ENCODE assay signal across 30 cellular contexts in the genomic region with DNA sequence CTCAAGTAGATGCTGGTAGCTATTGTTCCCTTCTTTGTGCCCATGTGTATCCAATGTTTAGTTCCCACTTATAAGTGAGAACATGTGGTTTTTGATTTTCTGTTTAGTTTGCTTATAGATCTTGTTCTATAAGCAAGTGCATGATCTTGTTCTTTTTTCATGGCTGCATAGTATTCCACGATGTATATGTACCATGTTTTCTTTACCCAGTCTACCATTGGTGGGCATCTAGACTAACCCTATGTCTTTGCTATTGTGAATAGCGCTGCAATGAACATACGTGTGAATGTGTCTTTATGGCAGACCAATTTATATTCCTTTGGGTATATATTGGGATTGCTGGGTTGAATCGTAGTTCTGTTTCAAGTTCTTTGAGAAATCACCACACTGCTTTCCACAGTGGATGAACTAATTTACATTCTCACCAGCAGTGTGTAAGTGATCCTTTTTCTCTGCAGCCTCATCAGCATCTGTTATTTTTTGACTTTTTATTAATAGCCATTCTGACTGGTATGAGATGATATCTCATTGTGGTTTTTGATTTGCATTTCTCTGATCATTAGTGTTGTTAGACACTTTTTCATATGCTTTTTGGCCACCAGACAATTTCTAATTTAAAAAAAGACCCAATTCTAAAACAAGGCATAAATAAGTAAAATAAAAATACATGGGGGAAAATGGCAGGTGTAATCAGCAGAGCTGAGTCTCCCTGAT.
"Had no signal": no experiment of that assay in that cellular context is flagged by ENCODE, and none has a peak within 500 bp of the region (broad histone marks: within the 10 kb centered on the region; RNA-seq: fewer than 3 reads in every experiment).

No MANE protein-coding gene starts in this region.

- DNase-seq: activated CD4-positive, alpha-beta T cell treated with anti-CD3 and anti-CD28 coated beads for 36 hours; activated CD4-positive, alpha-beta T cell treated with anti-CD3 and anti-CD28 coated beads, Interleukin-2, amount 10 ng/mL, durations not matched to agents 7 days and 5 days; activated CD4-positive, alpha-beta T cell treated with anti-CD3 and anti-CD28 coated beads, Interleukin-2, amount 50 U/mL, for 48 hours; activated CD8-positive, alpha-beta T cell treated with anti-CD3 and anti-CD28 coated beads, Interleukin-2, amount 10 ng/mL, durations not matched to agents 7 days and 5 days; activated gamma-delta T cell treated with Interleukin-2 at 50 U/mL for 16 hours; activated naive CD4-positive, alpha-beta T cell treated with anti-CD3 and anti-CD28 coated beads for 36 hours; activated T-cell treated with anti-CD3 and anti-CD28 coated beads, Interleukin-2, amount 50 U/mL, for 4 hours; adrenal gland; body of pancreas; cerebellar nuclear complex; cortex of kidney; MM.1S; MV-4-11; NCI-H1092 treated with DMSO at 0.1 percent for 48 hours; NCI-H1417; NCI-H146; NCI-H187; NCI-H2029 treated with DMSO at 0.1 percent for 48 hours; NCI-H2107; NCI-H2171; NCI-H510A; NCI-H526; NCI-H748 treated with DMSO at 0.1 percent for 48 hours; OCI-M1; SHP77; SJCRH30; T1000; WERI-Rb-1 had no signal

- H3K4me1 ChIP-seq: breast epithelium, SJCRH30 had no signal

- H3K9me3 ChIP-seq: adrenal gland, body of pancreas, breast epithelium, SJCRH30 had no signal

- H3K4me3 ChIP-seq: adrenal gland, body of pancreas, breast epithelium, SJCRH30 had no signal

- H3K27ac ChIP-seq: adrenal gland, body of pancreas, breast epithelium, SJCRH30, WERI-Rb-1 had no signal

- H3K36me3 ChIP-seq: adrenal gland, breast epithelium, SJCRH30, WERI-Rb-1 had no signal

- FAIRE-seq: astrocyte had no signal

- H3K27me3 ChIP-seq: adrenal gland, body of pancreas, breast epithelium, SJCRH30 had no signal
